Comparison of ENCODE assay signal across 15 cellular contexts in the genomic region with DNA sequence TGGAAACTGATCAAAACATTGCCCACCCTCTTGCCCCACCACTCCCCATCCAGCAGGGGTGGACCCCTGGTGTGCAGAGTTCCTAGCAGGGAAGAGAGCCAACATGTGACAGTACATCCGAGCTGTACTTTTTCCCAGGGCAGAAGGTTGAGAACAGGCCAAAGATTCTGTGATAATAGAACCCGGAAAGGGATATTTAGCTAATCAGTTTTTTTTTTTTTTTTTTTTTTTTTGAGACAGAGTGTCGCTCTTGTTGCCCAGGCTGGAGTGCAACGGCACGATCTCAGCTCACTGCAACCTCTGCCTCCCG. TPM values are rescaled to one million over a fixed set of nuclear protein-coding genes. Genes with fewer than 3 reads are reported as not detected.
DNase-seq lines count a peak whose midpoint lies in the region; ATAC-seq and TF ChIP-seq lines count a peak whose summit lies in the region.
"Had no signal": no experiment of that assay in that cellular context is flagged by ENCODE, and none has a peak within 500 bp of the region (broad histone marks: within the 10 kb centered on the region; RNA-seq: fewer than 3 reads in every experiment).

No MANE protein-coding gene starts in this region.

- H3K14ac ChIP-seq in neuronal stem cell (ENCODE audit: low read length) = no peak overlapping the region

- no peaks in the 10 kb centered on the region for H4K20me1 ChIP-seq in PC-3 (ENCODE audit: low read length)

- H3K18ac ChIP-seq in neuronal stem cell (ENCODE audit: low read length) = no peak overlapping the region

- H2AFZ ChIP-seq in PC-3 (ENCODE audit: low read length) (no peak overlapping the region), neuronal stem cell (ENCODE audit: low read length) (no peak overlapping the region)

- no peaks in the 10 kb centered on the region for H3K9me2 ChIP-seq in PC-3 (replicated peaks; ENCODE audit: low read length)

- POLR2A ChIA-PET in PC-3 (lab: Charles Lee; ENCODE audit: unreplicated experiment) = interaction anchor here (0.6 kb wide), 1 partner anchor 86 kb away, joined by 9 read pairs; no protein-coding TSS in a partner anchor

- no peak overlapping the region for H3K4me3 Mint-ChIP-seq in effector memory CD8-positive, alpha-beta T cell
- no peak overlapping the region for H3K4me3 Mint-ChIP-seq in stimulated activated memory B cell treated with anti-CD40 and anti-IgM and Interleukin-4, amounts not matched to agents 10 μg/mL and 1 μg/mL and 100 μg/mL, for 72 hours
- no peak overlapping the region for H3K4me3 Mint-ChIP-seq in activated T-helper 2 cell treated with anti-CD3 and anti-CD28 coated beads, Interferon-gamma antibody, Interleukin-2, Interleukin-4, amounts not matched to agents 10 μg/mL and 5 μg/mL and 100 μg/mL, durations not matched to agents 14 hours and 24 hours and 36 hours (ENCODE audit: low read depth)
- H3K4me3 Mint-ChIP-seq: activated naive CD8-positive, alpha-beta T cell treated with anti-CD3 and anti-CD28 coated beads for 36 hours; central memory CD8-positive, alpha-beta T cell had no signal

- peaks cover 14% of the 10 kb centered on the region; the same call in 1 of the 2 replicates for H3K36me3 ChIP-seq in PC-3 (ENCODE audit: low read depth, low read length)
- peaks cover 10 to 41% of the 10 kb centered on the region in 2 donors for H3K36me3 ChIP-seq in neuronal stem cell (replicated peaks in 1 of 2; ENCODE audit: control insufficient read depth in 2 of 2, insufficient read depth in 2 of 2, low read length in 2 of 2)

- ATAC-seq in PC-3 = peak; percentile 10; the same call in 1 of the 2 replicates
- ATAC-seq in effector memory CD8-positive, alpha-beta T cell (replicated peaks) = no peak
- ATAC-seq in stimulated activated memory B cell treated with anti-CD40 and anti-IgM and Interleukin-4, amounts not matched to agents 10 μg/mL and 1 μg/mL and 100 μg/mL, for 72 hours = no peak
- ATAC-seq in GM19328 (IDR thresholded peaks at IDR 0.05; ENCODE audit: unreplicated experiment) = no peak

- no peak overlapping the region for H2BK120ac ChIP-seq in neuronal stem cell (ENCODE audit: low read depth, low read length)

- no peak overlapping the region for H3K4ac ChIP-seq in neuronal stem cell (ENCODE audit: low read length)

- no peaks in the 10 kb centered on the region for H3F3A ChIP-seq in PC-3 (ENCODE audit: low read length, unreplicated experiment)

- H3K9me3 ChIP-seq in PC-3 (ENCODE audit: low read length) = no peaks in the 10 kb centered on the region
- no peaks in the 10 kb centered on the region for H3K9me3 ChIP-seq in neuronal stem cell (replicated peaks in 1 of 2; ENCODE audit: control insufficient read depth in 2 of 2, insufficient read depth in 1 of 2, low read depth in 1 of 2, low read length in 2 of 2)

- H3K79me2 ChIP-seq in PC-3 (ENCODE audit: low read length) = no peaks in the 10 kb centered on the region

- DNase-seq in PC-3 = no peak
- DNase-seq in effector memory CD8-positive, alpha-beta T cell = no peak
- no peak for DNase-seq in neuronal stem cell (ENCODE audit: low spot score)
- no peak for DNase-seq in globus pallidus (ENCODE audit: low spot score)
- DNase-seq in activated T-helper 2 cell treated with anti-CD3 and anti-CD28 coated beads, Interferon-gamma antibody, Interleukin-2, Interleukin-4, amounts not matched to agents 10 μg/mL and 5 μg/mL and 100 μg/mL, durations not matched to agents 14 hours and 24 hours and 36 hours (ENCODE audit: low spot score) = no peak
- DNase-seq: activated CD4-positive, alpha-beta T cell treated with anti-CD3 and anti-CD28 coated beads for 4 hours; activated naive CD8-positive, alpha-beta T cell treated with anti-CD3 and anti-CD28 coated beads for 36 hours; NCI-H1694 treated with DMSO at 0.1 percent for 48 hours; NCI-H524 treated with DMSO at 0.1 percent for 48 hours; posterior cingulate gyrus; stimulated activated CD4-positive, alpha-beta T cell treated with anti-CD3 and anti-CD28 coated beads, Interleukin-15, amount 100 ng/mL, for 24 hours had no signal

- WGBS in neuronal stem cell (ENCODE audit: extremely low coverage in 2 of 2, insufficient read length in 2 of 2, insufficient replicate concordance in 1 of 2), 2 donors = no CpG with 5 or more reads among the region's 6 CpGs

- H3K36me3 Mint-ChIP-seq in effector memory CD8-positive, alpha-beta T cell (ENCODE audit: insufficient read depth) = peaks cover 24% of the 10 kb centered on the region
- H3K36me3 Mint-ChIP-seq in stimulated activated memory B cell treated with anti-CD40 and anti-IgM and Interleukin-4, amounts not matched to agents 10 μg/mL and 1 μg/mL and 100 μg/mL, for 72 hours = peaks cover 14% of the 10 kb centered on the region
- peaks cover 14% of the 10 kb centered on the region for H3K36me3 Mint-ChIP-seq in activated T-helper 2 cell treated with anti-CD3 and anti-CD28 coated beads, Interferon-gamma antibody, Interleukin-2, Interleukin-4, amounts not matched to agents 10 μg/mL and 5 μg/mL and 100 μg/mL, durations not matched to agents 14 hours and 24 hours and 36 hours (ENCODE audit: low read depth)

- no peak for TF ChIP-seq CTCF in C4-2B (conservative IDR thresholded peaks at IDR 0.05)
- no peak for TF ChIP-seq CTCF in PC-3 (conservative IDR thresholded peaks at IDR 0.05; ENCODE audit: low read depth, low read length)

- H3K27ac ChIP-seq in C4-2B (peak overlapping the region; percentile 85), PC-3 (ENCODE audit: low read length) (no peak overlapping the region), neuronal stem cell (replicated peaks; ENCODE audit: low read length) (no peak overlapping the region)

- BruUV-seq in PC-3 (replicated peaks; lab: Mats Ljungman, UMichigan) = no TSS peak

- H3K4me1 Mint-ChIP-seq in effector memory CD8-positive, alpha-beta T cell (ENCODE audit: low read depth in 2 of 2) = peaks cover 0 to 8% of the 10 kb centered on the region in 2 donors
- peaks cover 7% of the 10 kb centered on the region for H3K4me1 Mint-ChIP-seq in stimulated activated memory B cell treated with anti-CD40 and anti-IgM and Interleukin-4, amounts not matched to agents 10 μg/mL and 1 μg/mL and 100 μg/mL, for 72 hours
- H3K4me1 Mint-ChIP-seq in activated T-helper 2 cell treated with anti-CD3 and anti-CD28 coated beads, Interferon-gamma antibody, Interleukin-2, Interleukin-4, amounts not matched to agents 10 μg/mL and 5 μg/mL and 100 μg/mL, durations not matched to agents 14 hours and 24 hours and 36 hours (ENCODE audit: low read depth) = no peaks in the 10 kb centered on the region
- H3K4me1 Mint-ChIP-seq: activated naive CD8-positive, alpha-beta T cell treated with anti-CD3 and anti-CD28 coated beads for 36 hours had no signal

- H2BK5ac ChIP-seq in neuronal stem cell (ENCODE audit: low read length) = no peak overlapping the region

- H2BK15ac ChIP-seq in neuronal stem cell (ENCODE audit: low read length) = no peak overlapping the region

- H4K91ac ChIP-seq in neuronal stem cell (ENCODE audit: low read depth, low read length, poor library complexity) = no peak overlapping the region

- no peaks in the 10 kb centered on the region for H3K27me3 ChIP-seq in PC-3 (ENCODE audit: low read length)
- H3K27me3 ChIP-seq in neuronal stem cell (ENCODE audit: control insufficient read depth in 3 of 3, insufficient read depth in 3 of 3, low read depth in 1 of 3, low read length in 3 of 3) = no peaks in the 10 kb centered on the region

- H3K4me1 ChIP-seq in PC-3 (ENCODE audit: insufficient read depth, low read length) (no peaks in the 10 kb centered on the region), neuronal stem cell (ENCODE audit: control insufficient read depth in 2 of 2, insufficient read depth in 1 of 2, low read depth in 1 of 2, low read length in 2 of 2) (peaks cover 5 to 6% of the 10 kb centered on the region in 2 donors)

- H3K4me2 ChIP-seq in PC-3 (ENCODE audit: low read length) = no peak overlapping the region
- H3K4me2 ChIP-seq in neuronal stem cell (ENCODE audit: insufficient read depth, low read length, poor library complexity, severe bottlenecking) = no peak overlapping the region

- H3K9ac ChIP-seq in PC-3 (ENCODE audit: low read length) (no peak overlapping the region), neuronal stem cell (ENCODE audit: low read depth, low read length, poor library complexity) (no peak overlapping the region)

- no peak overlapping the region for H2AK5ac ChIP-seq in neuronal stem cell (ENCODE audit: low read depth, low read length)

- H3K4me3 ChIP-seq in PC-3 (ENCODE audit: low read length) (no peak overlapping the region), neuronal stem cell (ENCODE audit: low read length in 2 of 2) (peak overlapping the region in 1 of 2 donors; percentile 32)

- H2BK12ac ChIP-seq in neuronal stem cell (ENCODE audit: low read length) = no peak overlapping the region

- no peaks in the 10 kb centered on the region for H3K9me3 Mint-ChIP-seq in effector memory CD8-positive, alpha-beta T cell
- H3K9me3 Mint-ChIP-seq in stimulated activated memory B cell treated with anti-CD40 and anti-IgM and Interleukin-4, amounts not matched to agents 10 μg/mL and 1 μg/mL and 100 μg/mL, for 72 hours = no peaks in the 10 kb centered on the region
- H3K9me3 Mint-ChIP-seq in activated T-helper 2 cell treated with anti-CD3 and anti-CD28 coated beads, Interferon-gamma antibody, Interleukin-2, Interleukin-4, amounts not matched to agents 10 μg/mL and 5 μg/mL and 100 μg/mL, durations not matched to agents 14 hours and 24 hours and 36 hours = no peaks in the 10 kb centered on the region
- H3K9me3 Mint-ChIP-seq: activated naive CD8-positive, alpha-beta T cell treated with anti-CD3 and anti-CD28 coated beads for 36 hours; central memory CD8-positive, alpha-beta T cell had no signal

- no peak overlapping the region for H4K8ac ChIP-seq in neuronal stem cell (ENCODE audit: low read depth, low read length)

- no peaks in the 10 kb centered on the region for H3K79me1 ChIP-seq in neuronal stem cell (ENCODE audit: low read depth, low read length)

- peak overlapping the region; percentile 1 to 16 for H3K27ac Mint-ChIP-seq in effector memory CD8-positive, alpha-beta T cell
- H3K27ac Mint-ChIP-seq in stimulated activated memory B cell treated with anti-CD40 and anti-IgM and Interleukin-4, amounts not matched to agents 10 μg/mL and 1 μg/mL and 100 μg/mL, for 72 hours = no peak overlapping the region
- H3K27ac Mint-ChIP-seq in activated T-helper 2 cell treated with anti-CD3 and anti-CD28 coated beads, Interferon-gamma antibody, Interleukin-2, Interleukin-4, amounts not matched to agents 10 μg/mL and 5 μg/mL and 100 μg/mL, durations not matched to agents 14 hours and 24 hours and 36 hours = no peak overlapping the region

- intact Hi-C loops in PC-3 (cut with micrococcal nuclease) = no loop called here
- intact Hi-C loops in activated T-helper 2 cell treated with anti-CD3 and anti-CD28 coated beads, Interferon-gamma antibody, Interleukin-2, Interleukin-4, amounts not matched to agents 10 μg/mL and 5 μg/mL and 100 μg/mL, durations not matched to agents 14 hours and 24 hours and 36 hours (cut with micrococcal nuclease) = no loop called here

- peak overlapping the region; percentile 65 for H3K23ac ChIP-seq in neuronal stem cell (ENCODE audit: low read depth, low read length, poor library complexity)

- CTCF ChIA-PET in PC-3 (lab: Charles Lee) = no interaction called here

- no peaks in the 10 kb centered on the region for H3K27me3 Mint-ChIP-seq in effector memory CD8-positive, alpha-beta T cell
- H3K27me3 Mint-ChIP-seq in stimulated activated memory B cell treated with anti-CD40 and anti-IgM and Interleukin-4, amounts not matched to agents 10 μg/mL and 1 μg/mL and 100 μg/mL, for 72 hours = no peaks in the 10 kb centered on the region
- H3K27me3 Mint-ChIP-seq in activated T-helper 2 cell treated with anti-CD3 and anti-CD28 coated beads, Interferon-gamma antibody, Interleukin-2, Interleukin-4, amounts not matched to agents 10 μg/mL and 5 μg/mL and 100 μg/mL, durations not matched to agents 14 hours and 24 hours and 36 hours (ENCODE audit: low read depth) = no peaks in the 10 kb centered on the region
- H3K27me3 Mint-ChIP-seq: activated naive CD8-positive, alpha-beta T cell treated with anti-CD3 and anti-CD28 coated beads for 36 hours; central memory CD8-positive, alpha-beta T cell had no signal

RNA-seq across cellular contexts. Expression of gene RRAS, which starts 8.7 kb away (rescaled TPM):
- 24.0 and 32.0 TPM in 2 replicates for total RNA-seq in PC-3 (2014; rRNA removed)
- 24.4 TPM for polyA plus RNA-seq in neuronal stem cell (2013, experiment 1 of 2)
- 23.5 TPM for polyA plus RNA-seq in neuronal stem cell (2013, experiment 2 of 2)
- 4.9 and 6.2 TPM in 2 replicates for total RNA-seq in activated T-helper 2 cell treated with anti-CD3 and anti-CD28 coated beads, Interferon-gamma antibody, Interleukin-2, Interleukin-4, amounts not matched to agents 10 μg/mL and 5 μg/mL and 100 μg/mL, durations not matched to agents 14 hours and 24 hours and 36 hours

RNA-seq across cellular contexts. Expression of gene SCAF1, which starts 10.8 kb away (rescaled TPM):
- total RNA-seq in PC-3 (2014; rRNA removed) = 46.8 and 78.6 TPM in 2 replicates
- 46.4 TPM for polyA plus RNA-seq in neuronal stem cell (2013, experiment 1 of 2)
- polyA plus RNA-seq in neuronal stem cell (2013, experiment 2 of 2) = 48.0 TPM
- 64.6 and 69.5 TPM in 2 replicates for total RNA-seq in activated T-helper 2 cell treated with anti-CD3 and anti-CD28 coated beads, Interferon-gamma antibody, Interleukin-2, Interleukin-4, amounts not matched to agents 10 μg/mL and 5 μg/mL and 100 μg/mL, durations not matched to agents 14 hours and 24 hours and 36 hours

RNA-seq across cellular contexts. Expression of gene IRF3, which starts 34.4 kb away (rescaled TPM):
- 223 and 236 TPM in 2 replicates for total RNA-seq in PC-3 (2014; rRNA removed)
- polyA plus RNA-seq in neuronal stem cell (2013, experiment 1 of 2) = 68.3 TPM
- polyA plus RNA-seq in neuronal stem cell (2013, experiment 2 of 2) = 66.0 TPM
- total RNA-seq in activated T-helper 2 cell treated with anti-CD3 and anti-CD28 coated beads, Interferon-gamma antibody, Interleukin-2, Interleukin-4, amounts not matched to agents 10 μg/mL and 5 μg/mL and 100 μg/mL, durations not matched to agents 14 hours and 24 hours and 36 hours = 135 and 147 TPM in 2 replicates

RNA-seq across cellular contexts. Expression of gene BCL2L12, which starts 34.5 kb away (rescaled TPM):
- 82.5 and 104 TPM in 2 replicates for total RNA-seq in PC-3 (2014; rRNA removed)
- polyA plus RNA-seq in neuronal stem cell (2013, experiment 1 of 2) = 124 TPM
- 114 TPM for polyA plus RNA-seq in neuronal stem cell (2013, experiment 2 of 2)
- 66.2 and 72.7 TPM in 2 replicates for total RNA-seq in activated T-helper 2 cell treated with anti-CD3 and anti-CD28 coated beads, Interferon-gamma antibody, Interleukin-2, Interleukin-4, amounts not matched to agents 10 μg/mL and 5 μg/mL and 100 μg/mL, durations not matched to agents 14 hours and 24 hours and 36 hours

RNA-seq across cellular contexts. Expression of gene PRR12, which starts 40.3 kb away (rescaled TPM):
- 14.6 and 25.7 TPM in 2 replicates for total RNA-seq in PC-3 (2014; rRNA removed)
- 16.0 TPM for polyA plus RNA-seq in neuronal stem cell (2013, experiment 1 of 2)
- polyA plus RNA-seq in neuronal stem cell (2013, experiment 2 of 2) = 16.2 TPM
- 34.2 and 34.6 TPM in 2 replicates for total RNA-seq in activated T-helper 2 cell treated with anti-CD3 and anti-CD28 coated beads, Interferon-gamma antibody, Interleukin-2, Interleukin-4, amounts not matched to agents 10 μg/mL and 5 μg/mL and 100 μg/mL, durations not matched to agents 14 hours and 24 hours and 36 hours

Comparison
In these comparisons a context has a peak if more than half of its experiments do, and no peak if none do; other contexts are left out.
1. H3K27ac Mint-ChIP-seq: peak in effector memory CD8-positive, alpha-beta T cell (2 of 2); none in stimulated activated memory B cell treated with anti-CD40 and anti-IgM and Interleukin-4, amounts not matched to agents 10 μg/mL and 1 μg/mL and 100 μg/mL, for 72 hours (single experiment) and activated T-helper 2 cell treated with anti-CD3 and anti-CD28 coated beads, Interferon-gamma antibody, Interleukin-2, Interleukin-4, amounts not matched to agents 10 μg/mL and 5 μg/mL and 100 μg/mL, durations not matched to agents 14 hours and 24 hours and 36 hours (single experiment).